In genomic region chr3:40623567-40623966, GRCh38 we compare ENCODE assay signal across 8 cellular contexts.
DNase-seq lines count a peak whose midpoint lies in the region; ATAC-seq and TF ChIP-seq lines count a peak whose summit lies in the region.

No MANE protein-coding gene starts in this region.

- no peak overlapping the region for H3K4me2 ChIP-seq in MM.1S (ENCODE audit: low read depth, low read length)

- H3K9me3 ChIP-seq in MM.1S (replicated peaks; ENCODE audit: insufficient read depth, low read length), result no peaks in the 10 kb centered on the region

- H3K9me2 ChIP-seq in MM.1S (replicated peaks; ENCODE audit: insufficient read depth, low read length), result no peaks in the 10 kb centered on the region

- H2AFZ ChIP-seq in MM.1S (ENCODE audit: low read length), result no peak overlapping the region

- in situ Hi-C loops in brain microvascular endothelial cell (cut with HindIII; ENCODE audit: low pct_ligation_motif_present, low sequenced_read_pairs), result no loop called here

- H3K4me3 ChIP-seq in MM.1S (ENCODE audit: low read length) (no peak overlapping the region), brain microvascular endothelial cell (ENCODE audit: low read depth, low read length) (no peak overlapping the region)

- no peaks in the 10 kb centered on the region for H3F3A ChIP-seq in MM.1S (ENCODE audit: insufficient read depth, low read length)

- ATAC-seq in GM18499 (IDR thresholded peaks at IDR 0.05; ENCODE audit: insufficient read depth, unreplicated experiment), result peak; percentile 94
- ATAC-seq in GM21619 (IDR thresholded peaks at IDR 0.05; ENCODE audit: unreplicated experiment), result peak; percentile 85
- no peak for ATAC-seq in SK-N-SH treated with all-trans-retinoic acid at 6 μM for 48 hours

- H3K79me2 ChIP-seq in MM.1S (ENCODE audit: low read length), result no peaks in the 10 kb centered on the region

- H3K36me3 ChIP-seq in MM.1S (replicated peaks; ENCODE audit: insufficient read depth, low read length) (no peaks in the 10 kb centered on the region), brain microvascular endothelial cell (replicated peaks) (no peaks in the 10 kb centered on the region)

- 0 out of 2 replicates have a peak, but pooled peaks cover 9% of the 10 kb centered on the region for H3K4me1 ChIP-seq in MM.1S (ENCODE audit: low read length)

- no peak overlapping the region for H3K9ac ChIP-seq in MM.1S (ENCODE audit: low read length)

- no peaks in the 10 kb centered on the region for H4K20me1 ChIP-seq in MM.1S (ENCODE audit: insufficient read depth, low read length)

- DNase-seq in MM.1S, result peak; percentile 61
- peak; percentile 2 for DNase-seq in brain microvascular endothelial cell
- no peak for DNase-seq in stimulated activated naive CD4-positive, alpha-beta T cell (lab: John Stamatoyannopoulos, UW)
- DNase-seq in DMS153 (lab: John Stamatoyannopoulos, UW), result no peak
- no peak for DNase-seq in cortex of kidney (lab: John Stamatoyannopoulos, UW)

- TF ChIP-seq CTCF in MM.1S (IDR thresholded peaks at IDR 0.05; ENCODE audit: low read length), result no peak
- TF ChIP-seq CTCF in brain microvascular endothelial cell (IDR thresholded peaks at IDR 0.05; ENCODE audit: low read depth, low read length, missing control alignments), result no peak

- H3K27me3 ChIP-seq in MM.1S (replicated peaks; ENCODE audit: insufficient read depth, low read length) (no peaks in the 10 kb centered on the region), brain microvascular endothelial cell (replicated peaks) (no peaks in the 10 kb centered on the region)

- peak overlapping the region; percentile 48; the same call in 1 of the 2 replicates for H3K27ac ChIP-seq in MM.1S (ENCODE audit: low read length)
- no peak overlapping the region for H3K27ac ChIP-seq in brain microvascular endothelial cell

TF ChIP-seq in SK-N-SH treated with all-trans-retinoic acid at 6 μM for 48 hours, 23 proteins besides CTCF, POLR2A, EP300 and RAD21:
- TF ChIP-seq RARB (CRISPR knock-in tag; IDR thresholded peaks at IDR 0.05), result no peak
- TF ChIP-seq PATZ1 (CRISPR knock-in tag; IDR thresholded peaks at IDR 0.05; ENCODE audit: borderline replicate concordance), result no peak
- TF ChIP-seq TSHZ2 (CRISPR knock-in tag; IDR thresholded peaks at IDR 0.05), result no peak
- TF ChIP-seq GLIS3 (CRISPR knock-in tag; IDR thresholded peaks at IDR 0.05), result no peak
- no peak for TF ChIP-seq ZFP30 (CRISPR knock-in tag; IDR thresholded peaks at IDR 0.05)
- no peak for TF ChIP-seq ZC3H10 (CRISPR knock-in tag; IDR thresholded peaks at IDR 0.05)
- no peak for TF ChIP-seq CSRNP3 (CRISPR knock-in tag; IDR thresholded peaks at IDR 0.05)
- TF ChIP-seq BACH2 (CRISPR knock-in tag; IDR thresholded peaks at IDR 0.05; ENCODE audit: borderline replicate concordance), result no peak
- TF ChIP-seq ZNF565 (CRISPR knock-in tag; conservative IDR thresholded peaks at IDR 0.05; ENCODE audit: low read depth), result no peak
- no peak for TF ChIP-seq PPARA (CRISPR knock-in tag; IDR thresholded peaks at IDR 0.05; ENCODE audit: borderline replicate concordance)
- TF ChIP-seq POU6F1 (CRISPR knock-in tag; IDR thresholded peaks at IDR 0.05; ENCODE audit: borderline replicate concordance, low read depth), result no peak

Comparison
In these comparisons a context has a peak if more than half of its experiments do, and no peak if none do; other contexts are left out.
1. DNase-seq: peak in MM.1S (single experiment) and brain microvascular endothelial cell (single experiment); none in stimulated activated naive CD4-positive, alpha-beta T cell (0 of 6), DMS153 (single experiment) and cortex of kidney (single experiment).